Comparison of ENCODE assay signal across 3 cellular contexts in the genomic region with DNA sequence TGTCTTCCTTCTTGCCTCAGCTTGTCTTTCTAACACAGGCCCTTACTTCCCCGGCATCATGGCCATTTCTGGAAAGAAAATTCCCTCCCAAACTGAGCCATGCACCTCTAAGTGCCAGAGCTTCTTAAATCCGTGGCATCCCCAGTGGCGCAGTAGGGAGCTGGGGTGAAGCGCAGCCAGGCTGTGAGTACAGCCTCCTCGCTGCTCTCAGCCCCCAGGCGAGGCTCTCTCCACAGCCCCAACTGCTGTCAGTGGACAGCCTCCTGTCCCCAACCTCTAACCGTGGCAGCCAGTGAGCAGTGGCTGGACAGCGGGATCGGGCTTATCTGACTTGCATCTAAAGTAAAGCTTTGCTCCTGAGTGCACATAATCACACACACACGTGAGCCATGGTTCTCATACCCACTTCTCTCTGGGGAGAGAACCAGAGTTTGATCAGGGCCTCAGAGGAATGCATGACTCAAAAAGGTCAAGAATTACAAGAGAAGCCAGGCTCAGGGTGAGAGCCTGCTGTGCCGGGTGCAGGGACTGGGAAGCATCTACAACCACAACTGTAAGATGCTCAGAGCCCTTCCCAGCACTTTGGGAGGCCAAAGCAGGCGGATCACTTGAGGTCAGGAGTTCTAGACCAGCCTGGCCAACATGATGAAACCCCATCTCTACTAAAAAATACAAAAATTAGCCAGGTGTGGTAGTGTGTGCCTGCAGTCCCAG.
TF ChIP-seq lines count a peak whose summit lies in the region.

No MANE protein-coding gene starts in this region.

TF ChIP-seq in IMR-90, 13 proteins besides CTCF, POLR2A, EP300 and RAD21:
- TF ChIP-seq, protein P1, sequence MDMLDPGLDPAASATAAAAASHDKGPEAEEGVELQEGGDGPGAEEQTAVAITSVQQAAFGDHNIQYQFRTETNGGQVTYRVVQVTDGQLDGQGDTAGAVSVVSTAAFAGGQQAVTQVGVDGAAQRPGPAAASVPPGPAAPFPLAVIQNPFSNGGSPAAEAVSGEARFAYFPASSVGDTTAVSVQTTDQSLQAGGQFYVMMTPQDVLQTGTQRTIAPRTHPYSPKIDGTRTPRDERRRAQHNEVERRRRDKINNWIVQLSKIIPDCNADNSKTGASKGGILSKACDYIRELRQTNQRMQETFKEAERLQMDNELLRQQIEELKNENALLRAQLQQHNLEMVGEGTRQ (IDR thresholded peaks at IDR 0.05; ENCODE audit: low read depth, low read length): peak; percentile 56
- TF ChIP-seq CHD1 (IDR thresholded peaks at IDR 0.05; ENCODE audit: low read depth, low read length): no peak
- peak; percentile 87 for TF ChIP-seq BHLHE40 (IDR thresholded peaks at IDR 0.05; ENCODE audit: low read depth, low read length)
- TF ChIP-seq FOS (IDR thresholded peaks at IDR 0.05; ENCODE audit: low read depth, low read length): 0 out of 2 replicates have a peak, but pooled peaks have one; percentile 10
- TF ChIP-seq MAZ (IDR thresholded peaks at IDR 0.05; ENCODE audit: borderline replicate concordance, low read depth, low read length): no peak
- no peak for TF ChIP-seq NFE2L2 (IDR thresholded peaks at IDR 0.05; ENCODE audit: low read depth, low read length)
- TF ChIP-seq, protein P2, sequence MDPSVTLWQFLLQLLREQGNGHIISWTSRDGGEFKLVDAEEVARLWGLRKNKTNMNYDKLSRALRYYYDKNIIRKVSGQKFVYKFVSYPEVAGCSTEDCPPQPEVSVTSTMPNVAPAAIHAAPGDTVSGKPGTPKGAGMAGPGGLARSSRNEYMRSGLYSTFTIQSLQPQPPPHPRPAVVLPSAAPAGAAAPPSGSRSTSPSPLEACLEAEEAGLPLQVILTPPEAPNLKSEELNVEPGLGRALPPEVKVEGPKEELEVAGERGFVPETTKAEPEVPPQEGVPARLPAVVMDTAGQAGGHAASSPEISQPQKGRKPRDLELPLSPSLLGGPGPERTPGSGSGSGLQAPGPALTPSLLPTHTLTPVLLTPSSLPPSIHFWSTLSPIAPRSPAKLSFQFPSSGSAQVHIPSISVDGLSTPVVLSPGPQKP (IDR thresholded peaks at IDR 0.05; ENCODE audit: borderline replicate concordance, low read depth, low read length): no peak
- TF ChIP-seq SMC3 (IDR thresholded peaks at IDR 0.05; ENCODE audit: low read depth, low read length): no peak

TF ChIP-seq in H1, 55 proteins besides CTCF, POLR2A, EP300 and RAD21:
- TF ChIP-seq CTBP2 (IDR thresholded peaks at IDR 0.05; ENCODE audit: borderline replicate concordance, insufficient read depth, insufficient read length, low read length): no peak
- TF ChIP-seq TAF1 (IDR thresholded peaks at IDR 0.05; ENCODE audit: low read depth, low read length): no peak
- TF ChIP-seq, protein P3, sequence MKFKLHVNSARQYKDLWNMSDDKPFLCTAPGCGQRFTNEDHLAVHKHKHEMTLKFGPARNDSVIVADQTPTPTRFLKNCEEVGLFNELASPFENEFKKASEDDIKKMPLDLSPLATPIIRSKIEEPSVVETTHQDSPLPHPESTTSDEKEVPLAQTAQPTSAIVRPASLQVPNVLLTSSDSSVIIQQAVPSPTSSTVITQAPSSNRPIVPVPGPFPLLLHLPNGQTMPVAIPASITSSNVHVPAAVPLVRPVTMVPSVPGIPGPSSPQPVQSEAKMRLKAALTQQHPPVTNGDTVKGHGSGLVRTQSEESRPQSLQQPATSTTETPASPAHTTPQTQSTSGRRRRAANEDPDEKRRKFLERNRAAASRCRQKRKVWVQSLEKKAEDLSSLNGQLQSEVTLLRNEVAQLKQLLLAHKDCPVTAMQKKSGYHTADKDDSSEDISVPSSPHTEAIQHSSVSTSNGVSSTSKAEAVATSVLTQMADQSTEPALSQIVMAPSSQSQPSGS (IDR thresholded peaks at IDR 0.05; ENCODE audit: low read length): no peak
- TF ChIP-seq CBX8 (IDR thresholded peaks at IDR 0.05; ENCODE audit: borderline replicate concordance, low read depth, low read length): no peak
- TF ChIP-seq, protein P4, sequence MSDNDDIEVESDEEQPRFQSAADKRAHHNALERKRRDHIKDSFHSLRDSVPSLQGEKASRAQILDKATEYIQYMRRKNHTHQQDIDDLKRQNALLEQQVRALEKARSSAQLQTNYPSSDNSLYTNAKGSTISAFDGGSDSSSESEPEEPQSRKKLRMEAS (IDR thresholded peaks at IDR 0.05): no peak
- no peak for TF ChIP-seq MAFK (IDR thresholded peaks at IDR 0.05; ENCODE audit: low read depth, low read length)
- no peak for TF ChIP-seq SIRT6 (IDR thresholded peaks at IDR 0.05; ENCODE audit: low read length)

TF ChIP-seq in GM23338, 12 proteins besides CTCF, POLR2A, EP300 and RAD21:
- TF ChIP-seq JUNB (IDR thresholded peaks at IDR 0.05; ENCODE audit: unreplicated experiment) (no peak), CREB1 (CRISPR knock-in tag; IDR thresholded peaks at IDR 0.05; ENCODE audit: low read depth) (no peak), EZH2phosphoT487 (IDR thresholded peaks at IDR 0.05; ENCODE audit: unreplicated experiment) (no peak), STAT1 (IDR thresholded peaks at IDR 0.05; ENCODE audit: unreplicated experiment) (no peak), ZNF331 (CRISPR knock-in tag; IDR thresholded peaks at IDR 0.05; ENCODE audit: low read depth) (no peak), POLR2AphosphoS5 (IDR thresholded peaks at IDR 0.05; ENCODE audit: low read depth) (no peak), ZNF114 (CRISPR knock-in tag; IDR thresholded peaks at IDR 0.05) (no peak), NANOG (IDR thresholded peaks at IDR 0.05; ENCODE audit: borderline replicate concordance) (no peak), EZH2 (IDR thresholded peaks at IDR 0.05; ENCODE audit: low read depth, unreplicated experiment) (no peak)
- TF ChIP-seq, protein P5, sequence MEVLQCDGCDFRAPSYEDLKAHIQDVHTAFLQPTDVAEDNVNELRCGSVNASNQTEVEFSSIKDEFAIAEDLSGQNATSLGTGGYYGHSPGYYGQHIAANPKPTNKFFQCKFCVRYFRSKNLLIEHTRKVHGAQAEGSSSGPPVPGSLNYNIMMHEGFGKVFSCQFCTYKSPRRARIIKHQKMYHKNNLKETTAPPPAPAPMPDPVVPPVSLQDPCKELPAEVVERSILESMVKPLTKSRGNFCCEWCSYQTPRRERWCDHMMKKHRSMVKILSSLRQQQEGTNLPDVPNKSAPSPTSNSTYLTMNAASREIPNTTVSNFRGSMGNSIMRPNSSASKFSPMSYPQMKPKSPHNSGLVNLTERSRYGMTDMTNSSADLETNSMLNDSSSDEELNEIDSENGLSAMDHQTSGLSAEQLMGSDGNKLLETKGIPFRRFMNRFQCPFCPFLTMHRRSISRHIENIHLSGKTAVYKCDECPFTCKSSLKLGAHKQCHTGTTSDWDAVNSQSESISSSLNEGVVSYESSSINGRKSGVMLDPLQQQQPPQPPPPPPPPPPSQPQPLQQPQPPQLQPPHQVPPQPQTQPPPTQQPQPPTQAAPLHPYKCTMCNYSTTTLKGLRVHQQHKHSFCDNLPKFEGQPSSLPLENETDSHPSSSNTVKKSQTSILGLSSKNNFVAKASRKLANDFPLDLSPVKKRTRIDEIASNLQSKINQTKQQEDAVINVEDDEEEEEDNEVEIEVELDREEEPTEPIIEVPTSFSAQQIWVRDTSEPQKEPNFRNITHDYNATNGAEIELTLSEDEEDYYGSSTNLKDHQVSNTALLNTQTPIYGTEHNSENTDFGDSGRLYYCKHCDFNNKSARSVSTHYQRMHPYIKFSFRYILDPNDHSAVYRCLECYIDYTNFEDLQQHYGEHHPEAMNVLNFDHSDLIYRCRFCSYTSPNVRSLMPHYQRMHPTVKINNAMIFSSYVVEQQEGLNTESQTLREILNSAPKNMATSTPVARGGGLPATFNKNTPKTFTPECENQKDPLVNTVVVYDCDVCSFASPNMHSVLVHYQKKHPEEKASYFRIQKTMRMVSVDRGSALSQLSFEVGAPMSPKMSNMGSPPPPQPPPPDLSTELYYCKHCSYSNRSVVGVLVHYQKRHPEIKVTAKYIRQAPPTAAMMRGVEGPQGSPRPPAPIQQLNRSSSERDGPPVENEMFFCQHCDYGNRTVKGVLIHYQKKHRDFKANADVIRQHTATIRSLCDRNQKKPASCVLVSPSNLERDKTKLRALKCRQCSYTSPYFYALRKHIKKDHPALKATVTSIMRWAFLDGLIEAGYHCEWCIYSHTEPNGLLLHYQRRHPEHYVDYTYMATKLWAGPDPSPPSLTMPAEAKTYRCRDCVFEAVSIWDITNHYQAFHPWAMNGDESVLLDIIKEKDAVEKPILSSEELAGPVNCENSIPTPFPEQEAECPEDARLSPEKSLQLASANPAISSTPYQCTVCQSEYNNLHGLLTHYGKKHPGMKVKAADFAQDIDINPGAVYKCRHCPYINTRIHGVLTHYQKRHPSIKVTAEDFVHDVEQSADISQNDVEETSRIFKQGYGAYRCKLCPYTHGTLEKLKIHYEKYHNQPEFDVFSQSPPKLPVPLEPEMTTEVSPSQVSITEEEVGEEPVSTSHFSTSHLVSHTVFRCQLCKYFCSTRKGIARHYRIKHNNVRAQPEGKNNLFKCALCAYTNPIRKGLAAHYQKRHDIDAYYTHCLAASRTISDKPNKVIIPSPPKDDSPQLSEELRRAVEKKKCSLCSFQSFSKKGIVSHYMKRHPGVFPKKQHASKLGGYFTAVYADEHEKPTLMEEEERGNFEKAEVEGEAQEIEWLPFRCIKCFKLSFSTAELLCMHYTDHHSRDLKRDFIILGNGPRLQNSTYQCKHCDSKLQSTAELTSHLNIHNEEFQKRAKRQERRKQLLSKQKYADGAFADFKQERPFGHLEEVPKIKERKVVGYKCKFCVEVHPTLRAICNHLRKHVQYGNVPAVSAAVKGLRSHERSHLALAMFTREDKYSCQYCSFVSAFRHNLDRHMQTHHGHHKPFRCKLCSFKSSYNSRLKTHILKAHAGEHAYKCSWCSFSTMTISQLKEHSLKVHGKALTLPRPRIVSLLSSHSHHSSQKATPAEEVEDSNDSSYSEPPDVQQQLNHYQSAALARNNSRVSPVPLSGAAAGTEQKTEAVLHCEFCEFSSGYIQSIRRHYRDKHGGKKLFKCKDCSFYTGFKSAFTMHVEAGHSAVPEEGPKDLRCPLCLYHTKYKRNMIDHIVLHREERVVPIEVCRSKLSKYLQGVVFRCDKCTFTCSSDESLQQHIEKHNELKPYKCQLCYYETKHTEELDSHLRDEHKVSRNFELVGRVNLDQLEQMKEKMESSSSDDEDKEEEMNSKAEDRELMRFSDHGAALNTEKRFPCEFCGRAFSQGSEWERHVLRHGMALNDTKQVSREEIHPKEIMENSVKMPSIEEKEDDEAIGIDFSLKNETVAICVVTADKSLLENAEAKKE (CRISPR knock-in tag; IDR thresholded peaks at IDR 0.05): no peak
- TF ChIP-seq, protein P6, sequence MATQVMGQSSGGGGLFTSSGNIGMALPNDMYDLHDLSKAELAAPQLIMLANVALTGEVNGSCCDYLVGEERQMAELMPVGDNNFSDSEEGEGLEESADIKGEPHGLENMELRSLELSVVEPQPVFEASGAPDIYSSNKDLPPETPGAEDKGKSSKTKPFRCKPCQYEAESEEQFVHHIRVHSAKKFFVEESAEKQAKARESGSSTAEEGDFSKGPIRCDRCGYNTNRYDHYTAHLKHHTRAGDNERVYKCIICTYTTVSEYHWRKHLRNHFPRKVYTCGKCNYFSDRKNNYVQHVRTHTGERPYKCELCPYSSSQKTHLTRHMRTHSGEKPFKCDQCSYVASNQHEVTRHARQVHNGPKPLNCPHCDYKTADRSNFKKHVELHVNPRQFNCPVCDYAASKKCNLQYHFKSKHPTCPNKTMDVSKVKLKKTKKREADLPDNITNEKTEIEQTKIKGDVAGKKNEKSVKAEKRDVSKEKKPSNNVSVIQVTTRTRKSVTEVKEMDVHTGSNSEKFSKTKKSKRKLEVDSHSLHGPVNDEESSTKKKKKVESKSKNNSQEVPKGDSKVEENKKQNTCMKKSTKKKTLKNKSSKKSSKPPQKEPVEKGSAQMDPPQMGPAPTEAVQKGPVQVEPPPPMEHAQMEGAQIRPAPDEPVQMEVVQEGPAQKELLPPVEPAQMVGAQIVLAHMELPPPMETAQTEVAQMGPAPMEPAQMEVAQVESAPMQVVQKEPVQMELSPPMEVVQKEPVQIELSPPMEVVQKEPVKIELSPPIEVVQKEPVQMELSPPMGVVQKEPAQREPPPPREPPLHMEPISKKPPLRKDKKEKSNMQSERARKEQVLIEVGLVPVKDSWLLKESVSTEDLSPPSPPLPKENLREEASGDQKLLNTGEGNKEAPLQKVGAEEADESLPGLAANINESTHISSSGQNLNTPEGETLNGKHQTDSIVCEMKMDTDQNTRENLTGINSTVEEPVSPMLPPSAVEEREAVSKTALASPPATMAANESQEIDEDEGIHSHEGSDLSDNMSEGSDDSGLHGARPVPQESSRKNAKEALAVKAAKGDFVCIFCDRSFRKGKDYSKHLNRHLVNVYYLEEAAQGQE (IDR thresholded peaks at IDR 0.05; ENCODE audit: unreplicated experiment): no peak
- TF ChIP-seq, protein P7, sequence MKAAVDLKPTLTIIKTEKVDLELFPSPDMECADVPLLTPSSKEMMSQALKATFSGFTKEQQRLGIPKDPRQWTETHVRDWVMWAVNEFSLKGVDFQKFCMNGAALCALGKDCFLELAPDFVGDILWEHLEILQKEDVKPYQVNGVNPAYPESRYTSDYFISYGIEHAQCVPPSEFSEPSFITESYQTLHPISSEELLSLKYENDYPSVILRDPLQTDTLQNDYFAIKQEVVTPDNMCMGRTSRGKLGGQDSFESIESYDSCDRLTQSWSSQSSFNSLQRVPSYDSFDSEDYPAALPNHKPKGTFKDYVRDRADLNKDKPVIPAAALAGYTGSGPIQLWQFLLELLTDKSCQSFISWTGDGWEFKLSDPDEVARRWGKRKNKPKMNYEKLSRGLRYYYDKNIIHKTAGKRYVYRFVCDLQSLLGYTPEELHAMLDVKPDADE (IDR thresholded peaks at IDR 0.05): no peak
